In the genomic region with DNA sequence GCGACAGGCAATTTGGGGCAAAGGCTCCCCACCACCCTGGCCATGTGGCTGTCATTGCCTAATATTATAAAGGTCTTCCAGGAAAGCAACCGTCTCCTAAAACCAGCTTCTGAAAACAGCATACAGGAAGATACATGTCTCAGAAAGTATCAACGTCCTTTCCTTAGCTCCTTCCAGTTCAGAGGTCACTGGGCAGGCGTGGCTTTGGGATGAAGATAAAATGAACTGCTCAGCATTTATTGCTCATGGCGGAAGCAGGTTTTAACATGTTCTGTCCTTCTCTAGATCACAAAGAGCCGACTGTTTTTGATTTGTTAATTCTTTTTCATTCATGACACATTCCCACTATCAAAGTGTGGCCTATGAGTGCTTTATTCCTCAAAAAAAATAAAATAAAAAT, we compare ENCODE assay signal across 1 cellular context.
TF ChIP-seq lines count a peak whose summit lies in the region.

No MANE protein-coding gene starts in this region.

TF ChIP-seq in GM23338, 12 proteins besides CTCF, POLR2A, EP300 and RAD21:
- TF ChIP-seq, protein P1, sequence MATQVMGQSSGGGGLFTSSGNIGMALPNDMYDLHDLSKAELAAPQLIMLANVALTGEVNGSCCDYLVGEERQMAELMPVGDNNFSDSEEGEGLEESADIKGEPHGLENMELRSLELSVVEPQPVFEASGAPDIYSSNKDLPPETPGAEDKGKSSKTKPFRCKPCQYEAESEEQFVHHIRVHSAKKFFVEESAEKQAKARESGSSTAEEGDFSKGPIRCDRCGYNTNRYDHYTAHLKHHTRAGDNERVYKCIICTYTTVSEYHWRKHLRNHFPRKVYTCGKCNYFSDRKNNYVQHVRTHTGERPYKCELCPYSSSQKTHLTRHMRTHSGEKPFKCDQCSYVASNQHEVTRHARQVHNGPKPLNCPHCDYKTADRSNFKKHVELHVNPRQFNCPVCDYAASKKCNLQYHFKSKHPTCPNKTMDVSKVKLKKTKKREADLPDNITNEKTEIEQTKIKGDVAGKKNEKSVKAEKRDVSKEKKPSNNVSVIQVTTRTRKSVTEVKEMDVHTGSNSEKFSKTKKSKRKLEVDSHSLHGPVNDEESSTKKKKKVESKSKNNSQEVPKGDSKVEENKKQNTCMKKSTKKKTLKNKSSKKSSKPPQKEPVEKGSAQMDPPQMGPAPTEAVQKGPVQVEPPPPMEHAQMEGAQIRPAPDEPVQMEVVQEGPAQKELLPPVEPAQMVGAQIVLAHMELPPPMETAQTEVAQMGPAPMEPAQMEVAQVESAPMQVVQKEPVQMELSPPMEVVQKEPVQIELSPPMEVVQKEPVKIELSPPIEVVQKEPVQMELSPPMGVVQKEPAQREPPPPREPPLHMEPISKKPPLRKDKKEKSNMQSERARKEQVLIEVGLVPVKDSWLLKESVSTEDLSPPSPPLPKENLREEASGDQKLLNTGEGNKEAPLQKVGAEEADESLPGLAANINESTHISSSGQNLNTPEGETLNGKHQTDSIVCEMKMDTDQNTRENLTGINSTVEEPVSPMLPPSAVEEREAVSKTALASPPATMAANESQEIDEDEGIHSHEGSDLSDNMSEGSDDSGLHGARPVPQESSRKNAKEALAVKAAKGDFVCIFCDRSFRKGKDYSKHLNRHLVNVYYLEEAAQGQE (IDR thresholded peaks at IDR 0.05; ENCODE audit: unreplicated experiment): no peak
- TF ChIP-seq STAT1 (IDR thresholded peaks at IDR 0.05; ENCODE audit: unreplicated experiment): no peak
- no peak for TF ChIP-seq ZNF114 (CRISPR knock-in tag; IDR thresholded peaks at IDR 0.05)
- no peak for TF ChIP-seq CREB1 (CRISPR knock-in tag; IDR thresholded peaks at IDR 0.05; ENCODE audit: low read depth)
- no peak for TF ChIP-seq EZH2 (IDR thresholded peaks at IDR 0.05; ENCODE audit: low read depth, unreplicated experiment)
- TF ChIP-seq, protein P2, sequence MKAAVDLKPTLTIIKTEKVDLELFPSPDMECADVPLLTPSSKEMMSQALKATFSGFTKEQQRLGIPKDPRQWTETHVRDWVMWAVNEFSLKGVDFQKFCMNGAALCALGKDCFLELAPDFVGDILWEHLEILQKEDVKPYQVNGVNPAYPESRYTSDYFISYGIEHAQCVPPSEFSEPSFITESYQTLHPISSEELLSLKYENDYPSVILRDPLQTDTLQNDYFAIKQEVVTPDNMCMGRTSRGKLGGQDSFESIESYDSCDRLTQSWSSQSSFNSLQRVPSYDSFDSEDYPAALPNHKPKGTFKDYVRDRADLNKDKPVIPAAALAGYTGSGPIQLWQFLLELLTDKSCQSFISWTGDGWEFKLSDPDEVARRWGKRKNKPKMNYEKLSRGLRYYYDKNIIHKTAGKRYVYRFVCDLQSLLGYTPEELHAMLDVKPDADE (IDR thresholded peaks at IDR 0.05): no peak
- no peak for TF ChIP-seq EZH2phosphoT487 (IDR thresholded peaks at IDR 0.05; ENCODE audit: unreplicated experiment)
- no peak for TF ChIP-seq POLR2AphosphoS5 (IDR thresholded peaks at IDR 0.05; ENCODE audit: low read depth)
- no peak for TF ChIP-seq ZNF331 (CRISPR knock-in tag; IDR thresholded peaks at IDR 0.05; ENCODE audit: low read depth)
- TF ChIP-seq JUNB (IDR thresholded peaks at IDR 0.05; ENCODE audit: unreplicated experiment): no peak
- TF ChIP-seq, protein P3, sequence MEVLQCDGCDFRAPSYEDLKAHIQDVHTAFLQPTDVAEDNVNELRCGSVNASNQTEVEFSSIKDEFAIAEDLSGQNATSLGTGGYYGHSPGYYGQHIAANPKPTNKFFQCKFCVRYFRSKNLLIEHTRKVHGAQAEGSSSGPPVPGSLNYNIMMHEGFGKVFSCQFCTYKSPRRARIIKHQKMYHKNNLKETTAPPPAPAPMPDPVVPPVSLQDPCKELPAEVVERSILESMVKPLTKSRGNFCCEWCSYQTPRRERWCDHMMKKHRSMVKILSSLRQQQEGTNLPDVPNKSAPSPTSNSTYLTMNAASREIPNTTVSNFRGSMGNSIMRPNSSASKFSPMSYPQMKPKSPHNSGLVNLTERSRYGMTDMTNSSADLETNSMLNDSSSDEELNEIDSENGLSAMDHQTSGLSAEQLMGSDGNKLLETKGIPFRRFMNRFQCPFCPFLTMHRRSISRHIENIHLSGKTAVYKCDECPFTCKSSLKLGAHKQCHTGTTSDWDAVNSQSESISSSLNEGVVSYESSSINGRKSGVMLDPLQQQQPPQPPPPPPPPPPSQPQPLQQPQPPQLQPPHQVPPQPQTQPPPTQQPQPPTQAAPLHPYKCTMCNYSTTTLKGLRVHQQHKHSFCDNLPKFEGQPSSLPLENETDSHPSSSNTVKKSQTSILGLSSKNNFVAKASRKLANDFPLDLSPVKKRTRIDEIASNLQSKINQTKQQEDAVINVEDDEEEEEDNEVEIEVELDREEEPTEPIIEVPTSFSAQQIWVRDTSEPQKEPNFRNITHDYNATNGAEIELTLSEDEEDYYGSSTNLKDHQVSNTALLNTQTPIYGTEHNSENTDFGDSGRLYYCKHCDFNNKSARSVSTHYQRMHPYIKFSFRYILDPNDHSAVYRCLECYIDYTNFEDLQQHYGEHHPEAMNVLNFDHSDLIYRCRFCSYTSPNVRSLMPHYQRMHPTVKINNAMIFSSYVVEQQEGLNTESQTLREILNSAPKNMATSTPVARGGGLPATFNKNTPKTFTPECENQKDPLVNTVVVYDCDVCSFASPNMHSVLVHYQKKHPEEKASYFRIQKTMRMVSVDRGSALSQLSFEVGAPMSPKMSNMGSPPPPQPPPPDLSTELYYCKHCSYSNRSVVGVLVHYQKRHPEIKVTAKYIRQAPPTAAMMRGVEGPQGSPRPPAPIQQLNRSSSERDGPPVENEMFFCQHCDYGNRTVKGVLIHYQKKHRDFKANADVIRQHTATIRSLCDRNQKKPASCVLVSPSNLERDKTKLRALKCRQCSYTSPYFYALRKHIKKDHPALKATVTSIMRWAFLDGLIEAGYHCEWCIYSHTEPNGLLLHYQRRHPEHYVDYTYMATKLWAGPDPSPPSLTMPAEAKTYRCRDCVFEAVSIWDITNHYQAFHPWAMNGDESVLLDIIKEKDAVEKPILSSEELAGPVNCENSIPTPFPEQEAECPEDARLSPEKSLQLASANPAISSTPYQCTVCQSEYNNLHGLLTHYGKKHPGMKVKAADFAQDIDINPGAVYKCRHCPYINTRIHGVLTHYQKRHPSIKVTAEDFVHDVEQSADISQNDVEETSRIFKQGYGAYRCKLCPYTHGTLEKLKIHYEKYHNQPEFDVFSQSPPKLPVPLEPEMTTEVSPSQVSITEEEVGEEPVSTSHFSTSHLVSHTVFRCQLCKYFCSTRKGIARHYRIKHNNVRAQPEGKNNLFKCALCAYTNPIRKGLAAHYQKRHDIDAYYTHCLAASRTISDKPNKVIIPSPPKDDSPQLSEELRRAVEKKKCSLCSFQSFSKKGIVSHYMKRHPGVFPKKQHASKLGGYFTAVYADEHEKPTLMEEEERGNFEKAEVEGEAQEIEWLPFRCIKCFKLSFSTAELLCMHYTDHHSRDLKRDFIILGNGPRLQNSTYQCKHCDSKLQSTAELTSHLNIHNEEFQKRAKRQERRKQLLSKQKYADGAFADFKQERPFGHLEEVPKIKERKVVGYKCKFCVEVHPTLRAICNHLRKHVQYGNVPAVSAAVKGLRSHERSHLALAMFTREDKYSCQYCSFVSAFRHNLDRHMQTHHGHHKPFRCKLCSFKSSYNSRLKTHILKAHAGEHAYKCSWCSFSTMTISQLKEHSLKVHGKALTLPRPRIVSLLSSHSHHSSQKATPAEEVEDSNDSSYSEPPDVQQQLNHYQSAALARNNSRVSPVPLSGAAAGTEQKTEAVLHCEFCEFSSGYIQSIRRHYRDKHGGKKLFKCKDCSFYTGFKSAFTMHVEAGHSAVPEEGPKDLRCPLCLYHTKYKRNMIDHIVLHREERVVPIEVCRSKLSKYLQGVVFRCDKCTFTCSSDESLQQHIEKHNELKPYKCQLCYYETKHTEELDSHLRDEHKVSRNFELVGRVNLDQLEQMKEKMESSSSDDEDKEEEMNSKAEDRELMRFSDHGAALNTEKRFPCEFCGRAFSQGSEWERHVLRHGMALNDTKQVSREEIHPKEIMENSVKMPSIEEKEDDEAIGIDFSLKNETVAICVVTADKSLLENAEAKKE (CRISPR knock-in tag; IDR thresholded peaks at IDR 0.05): no peak
- TF ChIP-seq NANOG (IDR thresholded peaks at IDR 0.05; ENCODE audit: borderline replicate concordance): no peak
